In the genomic region with DNA sequence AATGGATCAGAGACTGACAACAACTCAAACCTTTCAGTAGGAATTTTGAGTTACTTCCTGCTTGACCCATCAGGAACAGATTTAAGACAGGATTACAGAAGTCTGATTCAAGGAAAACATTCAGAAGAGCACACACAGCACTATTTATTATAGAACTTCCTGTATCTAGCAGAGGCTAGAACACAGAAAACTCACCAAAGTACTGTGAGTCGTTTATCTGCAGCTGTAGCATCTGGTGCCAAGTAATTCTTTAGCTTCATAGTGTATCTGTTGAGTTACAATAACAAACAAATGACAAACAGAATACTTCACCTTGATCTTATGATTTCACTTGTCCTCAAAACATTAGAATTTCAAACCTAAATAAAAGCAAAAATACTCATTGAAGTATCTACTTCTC, we compare ENCODE assay signal across 19 cellular contexts. TPM values are rescaled to one million over a fixed set of nuclear protein-coding genes. Genes with fewer than 3 reads are reported as not detected.
DNase-seq lines count a peak whose midpoint lies in the region; ATAC-seq and TF ChIP-seq lines count a peak whose summit lies in the region.
"Had no signal": no experiment of that assay in that cellular context is flagged by ENCODE, and none has a peak within 500 bp of the region (broad histone marks: within the 10 kb centered on the region; RNA-seq: fewer than 3 reads in every experiment).

No MANE protein-coding gene starts in this region.

- H4K20me1 ChIP-seq in smooth muscle cell (ENCODE audit: low read depth): peaks cover 95% of the 10 kb centered on the region
- no peaks in the 10 kb centered on the region for H4K20me1 ChIP-seq in mammary epithelial cell (ENCODE audit: insufficient read depth, low read length)

- H3K4me3 ChIP-seq in smooth muscle cell: no peak overlapping the region
- no peak overlapping the region for H3K4me3 ChIP-seq in mammary epithelial cell (replicated peaks in 1 of 3; ENCODE audit: insufficient read depth in 1 of 3, low read depth in 2 of 3, low read length in 3 of 3)
- H3K4me3 ChIP-seq: GM23248, MG63 had no signal

- no TSS peak for BruUV-seq in mammary epithelial cell (replicated peaks; lab: Mats Ljungman, UMichigan)

- CTCF ChIA-PET in mammary epithelial cell (lab: Charles Lee; ENCODE audit: low non-redundant PET): no interaction called here

- H3K27ac ChIP-seq in angular gyrus (ENCODE audit: low read depth, low read length) (peak overlapping the region; percentile 60), smooth muscle cell (ENCODE audit: low read depth) (peak overlapping the region; percentile 1), mammary epithelial cell (ENCODE audit: insufficient read depth, low read depth, low read length) (no peak overlapping the region)
- H3K27ac ChIP-seq: GM23248, HL-60, KMS-11 had no signal

- ATAC-seq in Right ventricle myocardium inferior: peak; percentile 37
- ATAC-seq in GM18867 (IDR thresholded peaks at IDR 0.05; ENCODE audit: unreplicated experiment): no peak
- ATAC-seq: PC-3 had no signal

- H3K79me2 ChIP-seq in smooth muscle cell (ENCODE audit: low read depth): peaks cover 28% of the 10 kb centered on the region
- peaks cover 6% of the 10 kb centered on the region for H3K79me2 ChIP-seq in mammary epithelial cell (ENCODE audit: insufficient read depth, low read length)

- H3F3A ChIP-seq in smooth muscle cell (ENCODE audit: low read depth): peaks cover 26% of the 10 kb centered on the region

- intact Hi-C loops in Right ventricle myocardium inferior (cut with DNase I) (no loop called here), cardiac septum (cut with DNase I) (no loop called here), mammary epithelial cell (cut with micrococcal nuclease) (no loop called here)

- H3K9ac ChIP-seq in smooth muscle cell (ENCODE audit: low read depth): no peak overlapping the region
- no peak overlapping the region for H3K9ac ChIP-seq in mammary epithelial cell (ENCODE audit: insufficient read depth, low read length)
- H3K9ac ChIP-seq: GM23248, KMS-11 had no signal

- in situ Hi-C loops in mammary epithelial cell (cut with MboI; ENCODE audit: low sequenced_read_pairs in 2 of 2): no loop called here

- H3K4me2 ChIP-seq in smooth muscle cell (no peak overlapping the region), mammary epithelial cell (ENCODE audit: insufficient read depth, low read depth, low read length) (no peak overlapping the region)
- H3K4me2 ChIP-seq: KMS-11 had no signal

- H3K27me3 ChIP-seq in smooth muscle cell (ENCODE audit: low read depth) (no peaks in the 10 kb centered on the region), mammary epithelial cell (ENCODE audit: insufficient read depth, low read length) (no peaks in the 10 kb centered on the region)
- H3K27me3 ChIP-seq: MG63 had no signal

- dilution Hi-C loops in mammary epithelial cell (cut with HindIII; ENCODE audit: low sequenced_read_pairs): no loop called here

- TF ChIP-seq CTCF in smooth muscle cell (IDR thresholded peaks at IDR 0.05; ENCODE audit: borderline replicate concordance, insufficient read depth, poor library complexity, severe bottlenecking) (no peak), mammary epithelial cell (conservative IDR thresholded peaks at IDR 0.05 in 1 of 2, IDR thresholded peaks at IDR 0.05 in 1 of 2; ENCODE audit: extremely low read depth in 1 of 2, insufficient read depth in 1 of 2, low read depth in 1 of 2, low read length in 2 of 2) (no peak)

- H2AFZ ChIP-seq in smooth muscle cell (ENCODE audit: low read depth) (no peak overlapping the region), mammary epithelial cell (ENCODE audit: low read depth, low read length) (no peak overlapping the region)
- H2AFZ ChIP-seq: GM23248 had no signal

- H3K4me1 ChIP-seq in smooth muscle cell (ENCODE audit: low read depth): no peaks in the 10 kb centered on the region
- no peaks in the 10 kb centered on the region for H3K4me1 ChIP-seq in mammary epithelial cell (ENCODE audit: insufficient read depth, low read length)

- 74% methylated on average over 1 of the region's 1 CpG for WGBS in smooth muscle cell (ENCODE audit: low lambda C conversion rate)
- WGBS in mammary epithelial cell (ENCODE audit: low coverage, missing lambda C conversion rate): 17% methylated on average over 1 of the region's 1 CpG

- no peaks in the 10 kb centered on the region for H3K9me3 ChIP-seq in smooth muscle cell (replicated peaks; ENCODE audit: low read depth)
- H3K9me3 ChIP-seq in mammary epithelial cell (replicated peaks; ENCODE audit: insufficient read depth, low read length): no peaks in the 10 kb centered on the region
- H3K9me3 ChIP-seq: MG63 had no signal

- H3K36me3 ChIP-seq in smooth muscle cell (ENCODE audit: low read depth): peaks cover 50% of the 10 kb centered on the region
- H3K36me3 ChIP-seq in mammary epithelial cell (ENCODE audit: insufficient read depth, low read length): peaks cover 37% of the 10 kb centered on the region

- no peak for DNase-seq in Right ventricle myocardium inferior (ENCODE audit: missing footprints)
- DNase-seq in cardiac septum (ENCODE audit: low spot score): no peak
- DNase-seq in iris pigment epithelial cell (ENCODE audit: low read depth): peak; percentile 39
- no peak for DNase-seq in smooth muscle cell (lab: John Stamatoyannopoulos, UW; ENCODE audit: unreplicated experiment)
- no peak for DNase-seq in activated CD4-positive, alpha-beta T cell treated with anti-CD3 and anti-CD28 coated beads, Interleukin-2, amount 50 U/mL, for 4 hours
- no peak for DNase-seq in mammary epithelial cell
- DNase-seq: C1 segment of cervical spinal cord, COR-L47, DMS153, GM23248, MG63, NCI-H1105 treated with DMSO at 0.1 percent for 48 hours, NCI-H187, NCI-H446, PC-3 had no signal

RNA-seq across cellular contexts. Expression of gene LEAP2, which starts 13.9 kb away (rescaled TPM):
- total RNA-seq in Right ventricle myocardium inferior (1.1 TPM), cardiac septum (2.2 TPM), smooth muscle cell (0.27 and 0.45 TPM in 2 replicates), mammary epithelial cell (under 1 TPM; 0.17 to 0.80 TPM)
- polyA plus RNA-seq in smooth muscle cell (0.55 and 3.2 TPM in 2 replicates), mammary epithelial cell (0.41 TPM)
- polyA minus RNA-seq in mammary epithelial cell: not detected
- total RNA-seq: GM23248 had no signal

RNA-seq across cellular contexts. Expression of gene UQCRQ, which starts 20.9 kb away (rescaled TPM):
- total RNA-seq in Right ventricle myocardium inferior: 1,774 TPM
- 1,426 TPM for total RNA-seq in cardiac septum
- total RNA-seq in smooth muscle cell: 137 and 162 TPM in 2 replicates
- polyA plus RNA-seq in smooth muscle cell: 1,065 and 1,128 TPM in 2 replicates
- 100 to 1,000 TPM in 1 of 2 donors, 10 to 100 TPM in 1; 45.3 to 461 TPM for total RNA-seq in mammary epithelial cell
- 192 TPM for polyA plus RNA-seq in mammary epithelial cell
- polyA minus RNA-seq in mammary epithelial cell: 19.3 TPM

RNA-seq across cellular contexts. Expression of gene GDF9, which starts 21.1 kb away (rescaled TPM):
- total RNA-seq in Right ventricle myocardium inferior: 0.24 TPM
- 0.43 TPM for total RNA-seq in cardiac septum
- total RNA-seq in smooth muscle cell: 1.9 and 2.3 TPM in 2 replicates
- 0.46 and 0.66 TPM in 2 replicates for polyA plus RNA-seq in smooth muscle cell
- under 1 TPM; 0.50 to 0.66 TPM for total RNA-seq in mammary epithelial cell
- polyA plus RNA-seq in mammary epithelial cell: 0.25 TPM
- not detected for polyA minus RNA-seq in mammary epithelial cell
- total RNA-seq: PC-3 had no signal
- polyA plus RNA-seq: GM23248 had no signal

RNA-seq across cellular contexts. Expression of gene SHROOM1, which starts 56.9 kb away (rescaled TPM):
- total RNA-seq in Right ventricle myocardium inferior: 5.0 TPM
- total RNA-seq in cardiac septum: 4.7 TPM
- total RNA-seq in smooth muscle cell: 3.0 and 12.0 TPM in 2 replicates
- polyA plus RNA-seq in smooth muscle cell: 5.9 and 10.2 TPM in 2 replicates
- total RNA-seq in mammary epithelial cell: 10 to 100 TPM in 1 of 2 donors, 1 to 10 TPM in 1; 4.7 to 13.0 TPM
- polyA plus RNA-seq in mammary epithelial cell: 5.7 TPM
- 0.31 TPM for polyA minus RNA-seq in mammary epithelial cell
